In the genomic region with DNA sequence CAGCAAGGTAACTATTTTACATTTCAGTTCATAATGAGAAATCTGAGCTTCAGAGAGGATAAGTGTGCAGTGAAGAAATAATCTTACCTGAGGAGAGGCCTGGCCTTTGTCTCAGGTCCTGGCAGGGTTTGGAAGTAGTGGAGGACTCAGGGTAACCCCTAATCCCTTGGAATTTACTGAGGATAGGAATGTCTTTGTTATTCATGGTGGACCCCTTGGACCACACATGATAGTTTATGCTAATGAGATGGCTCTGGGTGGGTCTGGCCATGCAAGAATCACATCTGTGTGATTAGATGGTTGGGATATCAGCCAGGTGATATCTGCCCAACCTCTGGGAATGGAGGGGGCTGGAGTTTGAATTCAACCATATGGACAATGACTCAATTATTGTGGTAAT, we compare ENCODE assay signal across 23 cellular contexts.
"Had no signal": no experiment of that assay in that cellular context is flagged by ENCODE, and none has a peak within 500 bp of the region (broad histone marks: within the 10 kb centered on the region; RNA-seq: fewer than 3 reads in every experiment).

No MANE protein-coding gene starts in this region.

- H3K4me2 ChIP-seq: SK-N-SH had no signal

- ATAC-seq: activated CD4-positive, alpha-beta T cell treated with anti-CD3 and anti-CD28 coated beads for 36 hours; activated CD8-positive, alpha-beta T cell treated with anti-CD3 and anti-CD28 coated beads, Interleukin-2, amount 10 ng/mL, durations not matched to agents 7 days and 5 days; body of pancreas had no signal

- H3K4me1 ChIP-seq: ascending aorta, body of pancreas, Peyer's patch, SJCRH30 had no signal

- H3K9me3 Mint-ChIP-seq: central memory CD8-positive, alpha-beta T cell had no signal

- H3K4me1 Mint-ChIP-seq: activated CD4-positive, alpha-beta T cell treated with anti-CD3 and anti-CD28 coated beads for 36 hours; central memory CD8-positive, alpha-beta T cell had no signal

- H3K9me3 ChIP-seq: ascending aorta, body of pancreas, Peyer's patch, SJCRH30 had no signal

- H3K4me3 Mint-ChIP-seq: activated CD4-positive, alpha-beta T cell treated with anti-CD3 and anti-CD28 coated beads for 36 hours; activated CD8-positive, alpha-beta T cell treated with anti-CD3 and anti-CD28 coated beads, Interleukin-2, amount 10 ng/mL, durations not matched to agents 7 days and 5 days; central memory CD8-positive, alpha-beta T cell had no signal

- H3K9ac ChIP-seq: SK-N-SH had no signal

- H3K9me2 ChIP-seq: SK-N-SH had no signal

- H3K27ac Mint-ChIP-seq: activated CD4-positive, alpha-beta T cell treated with anti-CD3 and anti-CD28 coated beads for 36 hours; activated CD8-positive, alpha-beta T cell treated with anti-CD3 and anti-CD28 coated beads, Interleukin-2, amount 10 ng/mL, durations not matched to agents 7 days and 5 days had no signal

- H3K4me3 ChIP-seq: ascending aorta, body of pancreas, Peyer's patch, SJCRH30 had no signal

- DNase-seq: activated CD4-positive, alpha-beta T cell treated with anti-CD3 and anti-CD28 coated beads for 36 hours; activated CD4-positive, alpha-beta T cell treated with anti-CD3 and anti-CD28 coated beads, Interleukin-2, amount 50 U/mL, for 4 hours; activated CD8-positive, alpha-beta memory T cell treated with anti-CD3 and anti-CD28 coated beads, Interleukin-2, amount 50 U/mL, for 48 hours; activated CD8-positive, alpha-beta T cell treated with anti-CD3 and anti-CD28 coated beads, Interleukin-2, amount 10 ng/mL, durations not matched to agents 7 days and 5 days; activated naive CD4-positive, alpha-beta T cell treated with anti-CD3 and anti-CD28 coated beads, Interleukin-2, amount 50 U/mL, for 16 hours; activated T-cell treated with anti-CD3 and anti-CD28 coated beads, Interleukin-2, amount 50 U/mL, for 1 hour; body of pancreas; NCI-H1092 treated with DMSO at 0.1 percent for 48 hours; NCI-H1417 treated with DMSO at 0.1 percent for 48 hours; NCI-H1694; NCI-H2029; NCI-H510A treated with DMSO at 0.1 percent for 48 hours; NCI-H69; NK-92 treated with Interleukin-12 subunit alpha and Interleukin-12 subunit beta, amount 100 ng/mL, for 24 hours; Peyer's patch; Right ventricle myocardium superior; SJCRH30; SK-N-SH; T-helper 1 cell had no signal

- H3K36me3 ChIP-seq: ascending aorta, Peyer's patch, SJCRH30 had no signal

- H3K27me3 ChIP-seq: ascending aorta, body of pancreas, Peyer's patch, SJCRH30 had no signal

- H3K27ac ChIP-seq: ascending aorta, body of pancreas, Peyer's patch, RWPE1, SJCRH30, VCaP had no signal
